14 cellular contexts compared by ENCODE assay signal in genomic region chr2:134360750-134361487, GRCh38.
DNase-seq lines count a peak whose midpoint lies in the region; ATAC-seq, FAIRE-seq and TF ChIP-seq lines count a peak whose summit lies in the region.
"Had no signal": no experiment of that assay in that cellular context is flagged by ENCODE, and none has a peak within 500 bp of the region (broad histone marks: within the 10 kb centered on the region; RNA-seq: fewer than 3 reads in every experiment).

No MANE protein-coding gene starts in this region.

- no peaks in the 10 kb centered on the region for H3K27me3 Mint-ChIP-seq in CD4-positive, alpha-beta memory T cell
- no peaks in the 10 kb centered on the region for H3K27me3 Mint-ChIP-seq in neural progenitor cell (ENCODE audit: insufficient read depth, low read depth)
- H3K27me3 Mint-ChIP-seq: activated naive CD4-positive, alpha-beta T cell treated with anti-CD3 and anti-CD28 coated beads, Interleukin-2, amount 50 U/mL, for 24 hours had no signal

- H3K36me3 Mint-ChIP-seq in CD4-positive, alpha-beta memory T cell, result peaks cover 59 to 68% of the 10 kb centered on the region in 2 donors
- H3K36me3 Mint-ChIP-seq in neural progenitor cell, result peaks cover 10% of the 10 kb centered on the region

- H3K27me3 ChIP-seq in CD4-positive, alpha-beta memory T cell (ENCODE audit: insufficient read depth, low read length), result no peaks in the 10 kb centered on the region
- no peaks in the 10 kb centered on the region for H3K27me3 ChIP-seq in gastroesophageal sphincter
- H3K27me3 ChIP-seq in neural progenitor cell, result no peaks in the 10 kb centered on the region

- H3K27ac ChIP-seq in CD4-positive, alpha-beta memory T cell (ENCODE audit: low read depth, low read length), result no peak overlapping the region
- peak overlapping the region in 3 of 4 donors; percentile 19 to 57 (median 40) for H3K27ac ChIP-seq in gastroesophageal sphincter
- no peak overlapping the region for H3K27ac ChIP-seq in neural progenitor cell
- H3K27ac ChIP-seq: C4-2B had no signal

- WGBS in gastroesophageal sphincter (ENCODE audit: low coverage in 1 of 2), 2 donors, result 40 to 48% methylated on average over 5 of the region's 9 CpGs

- no peaks in the 10 kb centered on the region for H4K20me1 ChIP-seq in neural progenitor cell (ENCODE audit: low read depth)

- FAIRE-seq in GM19239 (lab: Jason Lieb, UNC), result no peak

- POLR2A ChIA-PET in CD4-positive, alpha-beta memory T cell (lab: Charles Lee; ENCODE audit: partially characterized antibody), result no interaction called here

- H3K79me2 ChIP-seq in neural progenitor cell (ENCODE audit: low read depth), result no peaks in the 10 kb centered on the region

- TF ChIP-seq POLR2A in gastroesophageal sphincter (IDR thresholded peaks at IDR 0.05), result no peak

- H3K36me3 ChIP-seq in CD4-positive, alpha-beta memory T cell (ENCODE audit: insufficient read depth, low read length), result peaks cover 27% of the 10 kb centered on the region
- H3K36me3 ChIP-seq in gastroesophageal sphincter, result peaks cover 0 to 25% of the 10 kb centered on the region in 2 donors
- H3K36me3 ChIP-seq in neural progenitor cell, result no peaks in the 10 kb centered on the region

- H3K4me3 ChIP-seq in CD4-positive, alpha-beta memory T cell (ENCODE audit: low read length in 2 of 2), result no peak overlapping the region
- H3K4me3 ChIP-seq in gastroesophageal sphincter (no peak overlapping the region), neural progenitor cell (no peak overlapping the region)

- peaks cover 6% of the 10 kb centered on the region for H3K4me1 ChIP-seq in CD4-positive, alpha-beta memory T cell (ENCODE audit: insufficient read depth, low read length)
- H3K4me1 ChIP-seq in gastroesophageal sphincter, result peaks cover 7 to 28% (median 7%) of the 10 kb centered on the region in 3 donors
- peaks cover 20% of the 10 kb centered on the region for H3K4me1 ChIP-seq in neural progenitor cell

- no peaks in the 10 kb centered on the region for H3K9me3 ChIP-seq in CD4-positive, alpha-beta memory T cell (ENCODE audit: control insufficient read depth in 1 of 2, low read length in 2 of 2)
- H3K9me3 ChIP-seq in gastroesophageal sphincter, result no peaks in the 10 kb centered on the region
- H3K9me3 ChIP-seq in neural progenitor cell (ENCODE audit: low read depth), result no peaks in the 10 kb centered on the region

- peak overlapping the region; percentile 5 for H3K4me2 ChIP-seq in neural progenitor cell

- H2AFZ ChIP-seq in neural progenitor cell (replicated peaks), result no peak overlapping the region

- intact Hi-C loops in CD4-positive, alpha-beta memory T cell (cut with micrococcal nuclease), result no loop called here

- no peak for TF ChIP-seq EP300 in gastroesophageal sphincter (IDR thresholded peaks at IDR 0.05)

- H3K9me3 Mint-ChIP-seq in CD4-positive, alpha-beta memory T cell, result no peaks in the 10 kb centered on the region
- H3K9me3 Mint-ChIP-seq in neural progenitor cell, result no peaks in the 10 kb centered on the region
- H3K9me3 Mint-ChIP-seq: activated naive CD4-positive, alpha-beta T cell treated with anti-CD3 and anti-CD28 coated beads, Interleukin-2, amount 50 U/mL, for 24 hours had no signal

- ATAC-seq in gastroesophageal sphincter, result no peak
- no peak for ATAC-seq in HG03571 (IDR thresholded peaks at IDR 0.05; ENCODE audit: unreplicated experiment)
- ATAC-seq: Panc1 had no signal

- DNase-seq in CD4-positive, alpha-beta memory T cell, result no peak
- DNase-seq in NCI-H446 (lab: John Stamatoyannopoulos, UW), result peak; percentile 77 to 89
- no peak for DNase-seq in neural progenitor cell (ENCODE audit: low spot score)
- DNase-seq in GM19239 (ENCODE audit: insufficient read length, low spot score), result no peak
- no peak for DNase-seq in NOMO-1 treated with dmso at 0.1 percent for 144 hours (lab: John Stamatoyannopoulos, UW; ENCODE audit: unreplicated experiment)
- DNase-seq in NCI-H2029 (lab: John Stamatoyannopoulos, UW), result no peak
- DNase-seq: activated CD4-positive, alpha-beta T cell treated with anti-CD3 and anti-CD28 coated beads, Interleukin-2, amount 50 U/mL, for 4 hours; foreskin fibroblast; T-helper 2 cell had no signal

- H3F3A ChIP-seq in neural progenitor cell (ENCODE audit: low read depth), result no peaks in the 10 kb centered on the region

- H3K27ac Mint-ChIP-seq in CD4-positive, alpha-beta memory T cell, result peak overlapping the region in 5 of 7 donors; percentile 8 to 78 (median 60)
- no peak overlapping the region for H3K27ac Mint-ChIP-seq in neural progenitor cell
- H3K27ac Mint-ChIP-seq: activated naive CD4-positive, alpha-beta T cell treated with anti-CD3 and anti-CD28 coated beads, Interleukin-2, amount 50 U/mL, for 24 hours had no signal

- H3K4me1 Mint-ChIP-seq in CD4-positive, alpha-beta memory T cell, result peaks cover 9 to 20% (median 12%) of the 10 kb centered on the region in 4 donors
- peaks cover 14% of the 10 kb centered on the region for H3K4me1 Mint-ChIP-seq in neural progenitor cell

- CTCF ChIA-PET in CD4-positive, alpha-beta memory T cell (lab: Charles Lee; ENCODE audit: partially characterized antibody), result interaction anchor here (0.9 to 1.1 kb wide), 2 partner anchors 11 to 51 kb away, joined by 3 read pairs; no protein-coding TSS in a partner anchor

- no peak overlapping the region for H3K4me3 Mint-ChIP-seq in CD4-positive, alpha-beta memory T cell
- no peak overlapping the region for H3K4me3 Mint-ChIP-seq in neural progenitor cell
- H3K4me3 Mint-ChIP-seq: activated naive CD4-positive, alpha-beta T cell treated with anti-CD3 and anti-CD28 coated beads, Interleukin-2, amount 50 U/mL, for 24 hours had no signal

- H3K9ac ChIP-seq in neural progenitor cell, result no peak overlapping the region

- TF ChIP-seq CTCF in gastroesophageal sphincter (IDR thresholded peaks at IDR 0.05) (no peak), neural progenitor cell (IDR thresholded peaks at IDR 0.05) (no peak)

Comparison
In these comparisons a context has a peak if more than half of its experiments do, and no peak if none do; other contexts are left out.
1. DNase-seq: peak in NCI-H446 (2 of 2); none in CD4-positive, alpha-beta memory T cell (0 of 5), neural progenitor cell (single experiment), GM19239 (single experiment), NOMO-1 treated with dmso at 0.1 percent for 144 hours (single experiment) and NCI-H2029 (single experiment).
2. H3K27ac ChIP-seq: peak in gastroesophageal sphincter (3 of 4); none in CD4-positive, alpha-beta memory T cell (single experiment) and neural progenitor cell (single experiment).